ENCODE assay signal across 7 cellular contexts in genomic region chr5:180860273-180860886, GRCh38. TPM values are rescaled to one million over a fixed set of nuclear protein-coding genes. Genes with fewer than 3 reads are reported as not detected.
DNase-seq lines count a peak whose midpoint lies in the region; ATAC-seq and TF ChIP-seq lines count a peak whose summit lies in the region.

No MANE protein-coding gene starts in this region.

- peaks cover 10% of the 10 kb centered on the region for H3K4me1 ChIP-seq in HUES6 (ENCODE audit: control insufficient read depth, insufficient read depth, low read length)

- H3K9me3 ChIP-seq in HUES6 (ENCODE audit: control insufficient read depth, insufficient read depth, low read depth, low read length) = no peaks in the 10 kb centered on the region

- H3K36me3 Mint-ChIP-seq in brain = peaks cover 44% of the 10 kb centered on the region

- no peaks in the 10 kb centered on the region for H3K27me3 ChIP-seq in HUES6 (ENCODE audit: control insufficient read depth, insufficient read depth, low read length)

- H3K27ac ChIP-seq in HUES6 (ENCODE audit: low read depth, low read length) = peak overlapping the region; percentile 81

- peak overlapping the region; percentile 92 for H3K9ac ChIP-seq in HUES6 (ENCODE audit: low read length)

- peaks cover 28% of the 10 kb centered on the region for H3K36me3 ChIP-seq in HUES6 (ENCODE audit: control insufficient read depth, insufficient read depth, low read length)

- H3K4me3 ChIP-seq in GM08714 (ENCODE audit: low read length) (peak overlapping the region; percentile 91), HUES6 (ENCODE audit: low read depth, low read length) (peak overlapping the region; percentile 100)

- H3K4me1 Mint-ChIP-seq in brain = peaks cover 23% of the 10 kb centered on the region

- peaks cover 11 to 23% (median 14%) of the 10 kb centered on the region in 5 experiments for H3K9me3 Mint-ChIP-seq in brain

- H3K27ac Mint-ChIP-seq in brain = peak overlapping the region; percentile 87 to 95 (median 89)

- TF ChIP-seq CTCF in brain (conservative IDR thresholded peaks at IDR 0.05) = no peak

- peaks cover 4% of the 10 kb centered on the region for H3K27me3 Mint-ChIP-seq in brain

- peak overlapping the region; percentile 93 to 98 (median 95) for H3K4me3 Mint-ChIP-seq in brain

- peak; percentile 52 for ATAC-seq in GM21528 (IDR thresholded peaks at IDR 0.05; ENCODE audit: low FRiP score, unreplicated experiment)

- DNase-seq in SIG-M5 treated with dmso at 0.1 percent for 504 hours (lab: John Stamatoyannopoulos, UW; ENCODE audit: unreplicated experiment) = peak; percentile 81
- DNase-seq in kidney glomerular epithelial cell (lab: John Stamatoyannopoulos, UW) = peak; percentile 28
- DNase-seq in stimulated activated CD4-positive, alpha-beta T cell treated with anti-CD3 and anti-CD28 coated beads, TNF-alpha, amount 100 ng/mL, for 4 hours (ENCODE audit: low read depth in 3 of 3) = peak; percentile 11 to 22 (median 13)

RNA-seq across cellular contexts. Expression of gene ZFP62, which starts 0.7 kb away (rescaled TPM):
- 17.6 TPM for polyA plus RNA-seq in brain (ENCODE audit: insufficient read depth, low read depth, low replicate concordance)

RNA-seq across cellular contexts. Expression of gene BTNL8, which starts 38.6 kb away (rescaled TPM):
- 0.42 TPM for polyA plus RNA-seq in brain (ENCODE audit: insufficient read depth, low read depth, low replicate concordance)

RNA-seq across cellular contexts. Expression of gene MGAT1, which starts 57.8 kb away (rescaled TPM):
- 48.6 TPM for polyA plus RNA-seq in brain (ENCODE audit: insufficient read depth, low read depth, low replicate concordance)

Comparison
In these comparisons a context has a peak if more than half of its experiments do, and no peak if none do; other contexts are left out.
1. Peak in every context shown above with its lines: DNase-seq, ATAC-seq, H3K4me3 ChIP-seq and H3K27ac ChIP-seq.
2. DNase-seq: peak in every context shown above with its lines; median percentile 81 in SIG-M5 treated with dmso at 0.1 percent for 504 hours; 28 in kidney glomerular epithelial cell; 13 in stimulated activated CD4-positive, alpha-beta T cell treated with anti-CD3 and anti-CD28 coated beads, TNF-alpha, amount 100 ng/mL, for 4 hours.